In the genomic region with DNA sequence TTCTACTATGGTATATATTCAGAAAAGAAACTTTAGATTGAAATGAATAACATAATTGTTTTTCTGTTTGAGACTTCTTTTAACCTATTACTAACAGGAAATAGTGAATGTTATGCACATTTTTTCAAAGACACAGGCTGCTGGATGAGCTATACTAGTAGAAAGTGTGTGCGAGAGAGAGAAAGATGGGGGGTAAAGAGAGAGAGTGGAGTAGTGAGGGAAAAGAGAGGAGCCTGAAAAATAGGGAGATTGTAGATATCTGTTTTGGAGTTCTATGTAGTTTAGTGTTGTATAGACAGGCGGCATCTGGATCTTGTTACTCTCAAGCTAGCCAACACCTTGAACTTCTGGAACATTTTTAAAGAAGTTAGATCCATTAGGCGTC, we compare ENCODE assay signal across 11 cellular contexts. TPM values are rescaled to one million over a fixed set of nuclear protein-coding genes. Genes with fewer than 3 reads are reported as not detected.
A peak's percentile ranks its signal among the peaks of the same experiment; 100 is the strongest.
DNase-seq lines count a peak whose midpoint lies in the region; ATAC-seq, FAIRE-seq and TF ChIP-seq lines count a peak whose summit lies in the region.
"Had no signal": no experiment of that assay in that cellular context is flagged by ENCODE, and none has a peak within 500 bp of the region (broad histone marks: within the 10 kb centered on the region; RNA-seq: fewer than 3 reads in every experiment).

No MANE protein-coding gene starts in this region.

- ATAC-seq in natural killer cell treated with Interleukin-12 subunit alpha and Interleukin-12 subunit beta and Interleukin-15 and Interleukin-18, amount 100 ng/mL, for 72 hours = no peak
- no peak for ATAC-seq in natural killer cell
- ATAC-seq in HG03135 (IDR thresholded peaks at IDR 0.05; ENCODE audit: unreplicated experiment) = no peak

- H3K4me3 Mint-ChIP-seq in natural killer cell treated with Interleukin-12 subunit alpha and Interleukin-12 subunit beta and Interleukin-15 and Interleukin-18, amount 100 ng/mL, for 72 hours = peak overlapping the region; percentile 13
- H3K4me3 Mint-ChIP-seq in natural killer cell (no peak overlapping the region), brain (peak overlapping the region; percentile 2 to 97 (median 82))

- no peaks in the 10 kb centered on the region for H3K27me3 ChIP-seq in mesenchymal stem cell (ENCODE audit: control insufficient read depth in 1 of 2, insufficient read depth in 1 of 2, low read length in 2 of 2)

- whole genome bisulfite sequencing in mesenchymal stem cell = under 1% methylated on average over 3 of the region's 3 CpGs

- H4K91ac ChIP-seq in mesenchymal stem cell (ENCODE audit: low read length) = no peak overlapping the region

- H3K27ac ChIP-seq in mesenchymal stem cell (ENCODE audit: low read length, poor library complexity, severe bottlenecking) = peak overlapping the region; percentile 74

- no peaks in the 10 kb centered on the region for H3K36me3 ChIP-seq in mesenchymal stem cell (ENCODE audit: control insufficient read depth in 1 of 2, insufficient read depth in 2 of 2, low read depth in 1 of 2, low read length in 2 of 2)
- H3K36me3 ChIP-seq: pancreas had no signal

- intact Hi-C loops in natural killer cell (cut with micrococcal nuclease) = no loop called here

- no peak overlapping the region for H2BK5ac ChIP-seq in mesenchymal stem cell (ENCODE audit: low read depth, low read length, poor library complexity, severe bottlenecking)

- no peak overlapping the region for H2BK12ac ChIP-seq in mesenchymal stem cell (ENCODE audit: low read length in 2 of 2)

- peak overlapping the region; percentile 94 for H3K9ac ChIP-seq in mesenchymal stem cell (ENCODE audit: low read length)

- no peak overlapping the region for H2AK5ac ChIP-seq in mesenchymal stem cell (ENCODE audit: low read length, severe bottlenecking)

- no peak for DNase-seq in natural killer cell treated with Interleukin-12 subunit alpha and Interleukin-12 subunit beta and Interleukin-15 and Interleukin-18, amount 100 ng/mL, for 72 hours (ENCODE audit: low spot score)
- DNase-seq in natural killer cell (no peak), mesenchymal stem cell (peak; percentile 42), DMS114 treated with DMSO at 0.1 percent for 48 hours (lab: John Stamatoyannopoulos, UW; ENCODE audit: unreplicated experiment) (no peak), UCSD-AML1 (lab: John Stamatoyannopoulos, UW; ENCODE audit: unreplicated experiment) (no peak), GM19239 (ENCODE audit: insufficient read length, low spot score) (no peak)
- DNase-seq: activated effector memory CD4-positive, alpha-beta T cell treated with Interleukin-2 at 50 U/mL for 16 hours; NCI-H446 treated with DMSO at 0.1 percent for 48 hours; pancreas had no signal

- peaks cover 0 to 8% of the 10 kb centered on the region in 2 donors for H3K27me3 Mint-ChIP-seq in natural killer cell treated with Interleukin-12 subunit alpha and Interleukin-12 subunit beta and Interleukin-15 and Interleukin-18, amount 100 ng/mL, for 72 hours
- H3K27me3 Mint-ChIP-seq in natural killer cell (ENCODE audit: low read depth in 2 of 2) (peaks cover 8 to 13% of the 10 kb centered on the region in 2 donors), brain (peaks cover 4% of the 10 kb centered on the region)

- H3K9me3 ChIP-seq in mesenchymal stem cell (ENCODE audit: control insufficient read depth, low read length) = no peaks in the 10 kb centered on the region
- H3K9me3 ChIP-seq: pancreas had no signal

- no peaks in the 10 kb centered on the region for H3K9me3 Mint-ChIP-seq in natural killer cell treated with Interleukin-12 subunit alpha and Interleukin-12 subunit beta and Interleukin-15 and Interleukin-18, amount 100 ng/mL, for 72 hours
- H3K9me3 Mint-ChIP-seq in natural killer cell = peaks cover 2 to 4% of the 10 kb centered on the region in 2 donors
- no peaks in the 10 kb centered on the region for H3K9me3 Mint-ChIP-seq in brain

- H4K8ac ChIP-seq in mesenchymal stem cell (ENCODE audit: low read length) = no peak overlapping the region

- no peak overlapping the region for H3K23ac ChIP-seq in mesenchymal stem cell (ENCODE audit: low read length in 2 of 2)

- no peak overlapping the region for H2BK120ac ChIP-seq in mesenchymal stem cell (ENCODE audit: low read depth, low read length)

- H3K4me1 Mint-ChIP-seq in natural killer cell treated with Interleukin-12 subunit alpha and Interleukin-12 subunit beta and Interleukin-15 and Interleukin-18, amount 100 ng/mL, for 72 hours (ENCODE audit: low read depth in 2 of 2) = peaks cover 10 to 17% of the 10 kb centered on the region in 2 donors
- H3K4me1 Mint-ChIP-seq in natural killer cell = peaks cover 14 to 17% of the 10 kb centered on the region in 2 donors
- H3K4me1 Mint-ChIP-seq in brain = peaks cover 89% of the 10 kb centered on the region

- peak overlapping the region in 1 of 2 experiments; percentile 85 for H3K4me3 ChIP-seq in mesenchymal stem cell (ENCODE audit: insufficient read depth in 1 of 2, low read depth in 1 of 2, low read length in 2 of 2)

- no peak overlapping the region for H3K4ac ChIP-seq in mesenchymal stem cell (ENCODE audit: low read depth in 1 of 2, low read length in 2 of 2)

- H3K36me3 Mint-ChIP-seq in natural killer cell treated with Interleukin-12 subunit alpha and Interleukin-12 subunit beta and Interleukin-15 and Interleukin-18, amount 100 ng/mL, for 72 hours = no peaks in the 10 kb centered on the region
- no peaks in the 10 kb centered on the region for H3K36me3 Mint-ChIP-seq in natural killer cell
- H3K36me3 Mint-ChIP-seq in brain = no peaks in the 10 kb centered on the region

- H3K18ac ChIP-seq in mesenchymal stem cell (ENCODE audit: low read depth in 1 of 2, low read length in 2 of 2) = no peak overlapping the region

- H3K27ac Mint-ChIP-seq in natural killer cell treated with Interleukin-12 subunit alpha and Interleukin-12 subunit beta and Interleukin-15 and Interleukin-18, amount 100 ng/mL, for 72 hours = no peak overlapping the region
- H3K27ac Mint-ChIP-seq in natural killer cell (no peak overlapping the region), brain (peak overlapping the region in 3 of 5 experiments; percentile 95 to 97 (median 95))

- no peak overlapping the region for H2BK15ac ChIP-seq in mesenchymal stem cell (ENCODE audit: low read depth, poor library complexity, severe bottlenecking)

- H3K79me1 ChIP-seq in mesenchymal stem cell (replicated peaks; ENCODE audit: low read length, poor library complexity, severe bottlenecking) = peaks cover 4% of the 10 kb centered on the region

- TF ChIP-seq CTCF in natural killer cell (IDR thresholded peaks at IDR 0.05) (no peak), brain (conservative IDR thresholded peaks at IDR 0.05) (no peak)

- H3K14ac ChIP-seq in mesenchymal stem cell (ENCODE audit: low read length in 2 of 2) = no peak overlapping the region

- no peak overlapping the region for H2AFZ ChIP-seq in mesenchymal stem cell (ENCODE audit: low read depth, low read length)

- peaks cover 2% of the 10 kb centered on the region for H3K4me1 ChIP-seq in mesenchymal stem cell (ENCODE audit: control insufficient read depth, insufficient read depth, low read depth, low read length)

- H3K4me2 ChIP-seq in mesenchymal stem cell (ENCODE audit: low read length, poor library complexity, severe bottlenecking) = peak overlapping the region; percentile 7

- no peak for FAIRE-seq in GM19239 (lab: Jason Lieb, UNC)
- FAIRE-seq: pancreas had no signal

RNA-seq across cellular contexts. Expression of a gene that starts 2.4 kb away (rescaled TPM):
- total RNA-seq in natural killer cell treated with Interleukin-12 subunit alpha and Interleukin-12 subunit beta and Interleukin-15 and Interleukin-18, amount 100 ng/mL, for 72 hours = 1 to 10 TPM; 1.4 to 3.5 TPM
- total RNA-seq in natural killer cell = under 1 TPM in 1 of 3 donors, not detected in 2; 0.16 TPM
- polyA plus RNA-seq in brain (ENCODE audit: insufficient read depth, low read depth, low replicate concordance) = 2.4 TPM
- polyA plus RNA-seq in mesenchymal stem cell (2013, experiment 1 of 2) = 23.4 TPM
- 22.6 TPM for polyA plus RNA-seq in mesenchymal stem cell (2013, experiment 2 of 2)

Comparison
In these comparisons a context has a peak if more than half of its experiments do, and no peak if none do; other contexts are left out.
1. H3K27ac Mint-ChIP-seq: peak in brain (3 of 5); none in natural killer cell treated with Interleukin-12 subunit alpha and Interleukin-12 subunit beta and Interleukin-15 and Interleukin-18, amount 100 ng/mL, for 72 hours (0 of 2) and natural killer cell (0 of 2).